ENCODE assay signal across 13 cellular contexts in genomic region chr14:49642163-49642562, GRCh38. TPM values are rescaled to one million over a fixed set of nuclear protein-coding genes. Genes with fewer than 3 reads are reported as not detected.
DNase-seq lines count a peak whose midpoint lies in the region; ATAC-seq and TF ChIP-seq lines count a peak whose summit lies in the region.
"Had no signal": no experiment of that assay in that cellular context is flagged by ENCODE, and none has a peak within 500 bp of the region (broad histone marks: within the 10 kb centered on the region; RNA-seq: fewer than 3 reads in every experiment).

No MANE protein-coding gene starts in this region.

- peaks cover 44% of the 10 kb centered on the region for H3K4me1 Mint-ChIP-seq in activated naive CD4-positive, alpha-beta T cell treated with anti-CD3 and anti-CD28 coated beads for 36 hours (ENCODE audit: low read depth)
- H3K4me1 Mint-ChIP-seq in WTC11 = peaks cover 14% of the 10 kb centered on the region
- H3K4me1 Mint-ChIP-seq in stimulated activated effector memory CD8-positive, alpha-beta T cell treated with anti-CD3 and anti-CD28 coated beads, Interleukin-12 subunit alpha, Interleukin-12 subunit beta, amount 100 ng/mL, for 72 hours = peaks cover 22% of the 10 kb centered on the region

- POLR2A ChIA-PET in WTC11 (lab: Charles Lee) = no interaction called here

- H3K4me1 ChIP-seq in right cardiac atrium (ENCODE audit: control insufficient read depth, insufficient read depth, low read length) = peaks cover 3% of the 10 kb centered on the region
- H3K4me1 ChIP-seq: foreskin keratinocyte had no signal

- H3K9me3 ChIP-seq in right cardiac atrium (ENCODE audit: control insufficient read depth, low read length) = no peaks in the 10 kb centered on the region
- H3K9me3 ChIP-seq: SK-N-SH had no signal

- ATAC-seq in WTC11 (no peak), right cardiac atrium (peak in 1 of 2 donors; percentile 17), GM21423 (IDR thresholded peaks at IDR 0.05; ENCODE audit: unreplicated experiment) (no peak)
- ATAC-seq in stimulated activated effector memory CD8-positive, alpha-beta T cell treated with anti-CD3 and anti-CD28 coated beads, Interleukin-12 subunit alpha, Interleukin-12 subunit beta, amount 100 ng/mL, for 72 hours = no peak
- ATAC-seq: foreskin keratinocyte had no signal

- H3K36me3 Mint-ChIP-seq in activated naive CD4-positive, alpha-beta T cell treated with anti-CD3 and anti-CD28 coated beads for 36 hours (ENCODE audit: low read depth) = peaks cover 39% of the 10 kb centered on the region
- peaks cover 28% of the 10 kb centered on the region for H3K36me3 Mint-ChIP-seq in WTC11
- H3K36me3 Mint-ChIP-seq in stimulated activated effector memory CD8-positive, alpha-beta T cell treated with anti-CD3 and anti-CD28 coated beads, Interleukin-12 subunit alpha, Interleukin-12 subunit beta, amount 100 ng/mL, for 72 hours = peaks cover 71% of the 10 kb centered on the region

- H3K27me3 ChIP-seq in right cardiac atrium (ENCODE audit: control insufficient read depth, insufficient read depth) = no peaks in the 10 kb centered on the region
- H3K27me3 ChIP-seq: foreskin keratinocyte had no signal

- peak overlapping the region; percentile 8 for H3K27ac Mint-ChIP-seq in activated naive CD4-positive, alpha-beta T cell treated with anti-CD3 and anti-CD28 coated beads for 36 hours
- peak overlapping the region; percentile 68 for H3K27ac Mint-ChIP-seq in WTC11
- peak overlapping the region; percentile 3 for H3K27ac Mint-ChIP-seq in stimulated activated effector memory CD8-positive, alpha-beta T cell treated with anti-CD3 and anti-CD28 coated beads, Interleukin-12 subunit alpha, Interleukin-12 subunit beta, amount 100 ng/mL, for 72 hours

- no peak for TF ChIP-seq CTCF in WTC11 (IDR thresholded peaks at IDR 0.05)

- no peak overlapping the region for H3K4me3 Mint-ChIP-seq in activated naive CD4-positive, alpha-beta T cell treated with anti-CD3 and anti-CD28 coated beads for 36 hours
- H3K4me3 Mint-ChIP-seq in WTC11 = no peak overlapping the region
- H3K4me3 Mint-ChIP-seq in stimulated activated effector memory CD8-positive, alpha-beta T cell treated with anti-CD3 and anti-CD28 coated beads, Interleukin-12 subunit alpha, Interleukin-12 subunit beta, amount 100 ng/mL, for 72 hours = no peak overlapping the region

- H3K27me3 Mint-ChIP-seq in activated naive CD4-positive, alpha-beta T cell treated with anti-CD3 and anti-CD28 coated beads for 36 hours (ENCODE audit: low read depth) = no peaks in the 10 kb centered on the region
- no peaks in the 10 kb centered on the region for H3K27me3 Mint-ChIP-seq in WTC11 (ENCODE audit: low read depth)

- CTCF ChIA-PET in activated naive CD4-positive, alpha-beta T cell treated with anti-CD3 and anti-CD28 coated beads for 36 hours (lab: Charles Lee) = interaction anchor here (1.2 kb wide), 1 partner anchor 676 kb away, joined by 3 read pairs; no protein-coding TSS in a partner anchor
- CTCF ChIA-PET in WTC11 (lab: Charles Lee) = no interaction called here

- H3K27ac ChIP-seq in right cardiac atrium (ENCODE audit: low read length) = peak overlapping the region; percentile 46
- H3K27ac ChIP-seq: foreskin keratinocyte had no signal

- H3K4me3 ChIP-seq in right cardiac atrium (ENCODE audit: low read length) = no peak overlapping the region

- intact Hi-C loops in activated naive CD4-positive, alpha-beta T cell treated with anti-CD3 and anti-CD28 coated beads for 36 hours (cut with micrococcal nuclease) = no loop called here
- intact Hi-C loops in right cardiac atrium (cut with DNase I) = no loop called here

- no peaks in the 10 kb centered on the region for H3K9me3 Mint-ChIP-seq in activated naive CD4-positive, alpha-beta T cell treated with anti-CD3 and anti-CD28 coated beads for 36 hours
- no peaks in the 10 kb centered on the region for H3K9me3 Mint-ChIP-seq in WTC11
- no peaks in the 10 kb centered on the region for H3K9me3 Mint-ChIP-seq in stimulated activated effector memory CD8-positive, alpha-beta T cell treated with anti-CD3 and anti-CD28 coated beads, Interleukin-12 subunit alpha, Interleukin-12 subunit beta, amount 100 ng/mL, for 72 hours

- no peak for DNase-seq in activated naive CD4-positive, alpha-beta T cell treated with anti-CD3 and anti-CD28 coated beads for 36 hours
- no peak for DNase-seq in activated naive CD4-positive, alpha-beta T cell treated with Interleukin-2 at 50 U/mL for 16 hours
- DNase-seq in WTC11 (ENCODE audit: low spot score) (no peak), right cardiac atrium (no peak), NCI-H146 treated with DMSO at 0.1 percent for 48 hours (lab: John Stamatoyannopoulos, UW; ENCODE audit: unreplicated experiment) (no peak), OCI-M2 (lab: John Stamatoyannopoulos, UW; ENCODE audit: unreplicated experiment) (no peak)
- DNase-seq in stimulated activated effector memory CD8-positive, alpha-beta T cell treated with anti-CD3 and anti-CD28 coated beads, Interleukin-12 subunit alpha, Interleukin-12 subunit beta, amount 100 ng/mL, for 72 hours (ENCODE audit: low spot score in 2 of 2) = no peak
- DNase-seq: cerebellar nuclear complex, foreskin keratinocyte, H7, NCI-H526, SK-N-SH had no signal

TF ChIP-seq in WTC11, 78 proteins besides CTCF, POLR2A, EP300 and RAD21 (continues in another document):
- TF ChIP-seq PRDM15 (CRISPR knock-in tag; IDR thresholded peaks at IDR 0.05) (no peak), TCF7 (CRISPR knock-in tag; IDR thresholded peaks at IDR 0.05; ENCODE audit: low read depth) (no peak), AR (CRISPR knock-in tag; IDR thresholded peaks at IDR 0.05) (no peak), ZNF317 (CRISPR knock-in tag; IDR thresholded peaks at IDR 0.05; ENCODE audit: borderline replicate concordance, low read depth) (no peak)

RNA-seq across cellular contexts. Expression of gene DNAAF2, which starts 7.1 kb away (rescaled TPM):
- total RNA-seq in activated naive CD4-positive, alpha-beta T cell treated with anti-CD3 and anti-CD28 coated beads for 36 hours = 1 to 10 TPM; 5.5 to 6.0 TPM
- total RNA-seq in WTC11 (2021) (19.9 to 22.8 TPM (median 22.5 TPM) in 3 replicates), right cardiac atrium (1 to 10 TPM; 5.3 to 7.1 (median 6.1) TPM)
- polyA plus RNA-seq in right cardiac atrium = 6.0 TPM

RNA-seq across cellular contexts. Expression of gene MGAT2, which starts 21.6 kb away (rescaled TPM):
- total RNA-seq in activated naive CD4-positive, alpha-beta T cell treated with anti-CD3 and anti-CD28 coated beads for 36 hours = 10 to 100 TPM; 20.6 to 20.7 TPM
- total RNA-seq in WTC11 (2021) = 24.5 to 27.7 TPM (median 25.2 TPM) in 3 replicates
- total RNA-seq in right cardiac atrium = 10 to 100 TPM; 14.4 to 22.1 (median 16.3) TPM
- 12.0 TPM for polyA plus RNA-seq in right cardiac atrium

RNA-seq across cellular contexts. Expression of gene RPL36AL, which starts 21.7 kb away (rescaled TPM):
- 100 to 1,000 TPM; 250 to 266 TPM for total RNA-seq in activated naive CD4-positive, alpha-beta T cell treated with anti-CD3 and anti-CD28 coated beads for 36 hours
- total RNA-seq in WTC11 (2021) (173 to 212 TPM (median 177 TPM) in 3 replicates), right cardiac atrium (100 to 1,000 TPM; 153 to 180 (median 167) TPM)
- 315 TPM for polyA plus RNA-seq in right cardiac atrium

RNA-seq across cellular contexts. Expression of gene LRR1, which starts 43.4 kb away (rescaled TPM):
- total RNA-seq in activated naive CD4-positive, alpha-beta T cell treated with anti-CD3 and anti-CD28 coated beads for 36 hours = 10 to 100 TPM; 47.7 to 49.1 TPM
- total RNA-seq in WTC11 (2021) (32.5 to 42.6 TPM (median 32.8 TPM) in 3 replicates), right cardiac atrium (1 to 10 TPM; 5.3 to 7.5 (median 6.5) TPM)
- polyA plus RNA-seq in right cardiac atrium = 3.5 TPM

RNA-seq across cellular contexts. Expression of gene POLE2, which starts 45.9 kb away (rescaled TPM):
- total RNA-seq in activated naive CD4-positive, alpha-beta T cell treated with anti-CD3 and anti-CD28 coated beads for 36 hours = 10 to 100 TPM; 36.9 to 40.3 TPM
- 24.0 to 24.6 TPM (median 24.4 TPM) in 3 replicates for total RNA-seq in WTC11 (2021)
- 1 to 10 TPM in 3 of 4 donors, under 1 TPM in 1; 0.59 to 2.0 (median 1.6) TPM for total RNA-seq in right cardiac atrium
- 0.81 TPM for polyA plus RNA-seq in right cardiac atrium

Comparison
In these comparisons a context has a peak if more than half of its experiments do, and no peak if none do; other contexts are left out.
1. H3K27ac Mint-ChIP-seq: peak in every context shown above with its lines; median percentile 68 in WTC11; 8 in activated naive CD4-positive, alpha-beta T cell treated with anti-CD3 and anti-CD28 coated beads for 36 hours; 3 in stimulated activated effector memory CD8-positive, alpha-beta T cell treated with anti-CD3 and anti-CD28 coated beads, Interleukin-12 subunit alpha, Interleukin-12 subunit beta, amount 100 ng/mL, for 72 hours.